In the genomic region with DNA sequence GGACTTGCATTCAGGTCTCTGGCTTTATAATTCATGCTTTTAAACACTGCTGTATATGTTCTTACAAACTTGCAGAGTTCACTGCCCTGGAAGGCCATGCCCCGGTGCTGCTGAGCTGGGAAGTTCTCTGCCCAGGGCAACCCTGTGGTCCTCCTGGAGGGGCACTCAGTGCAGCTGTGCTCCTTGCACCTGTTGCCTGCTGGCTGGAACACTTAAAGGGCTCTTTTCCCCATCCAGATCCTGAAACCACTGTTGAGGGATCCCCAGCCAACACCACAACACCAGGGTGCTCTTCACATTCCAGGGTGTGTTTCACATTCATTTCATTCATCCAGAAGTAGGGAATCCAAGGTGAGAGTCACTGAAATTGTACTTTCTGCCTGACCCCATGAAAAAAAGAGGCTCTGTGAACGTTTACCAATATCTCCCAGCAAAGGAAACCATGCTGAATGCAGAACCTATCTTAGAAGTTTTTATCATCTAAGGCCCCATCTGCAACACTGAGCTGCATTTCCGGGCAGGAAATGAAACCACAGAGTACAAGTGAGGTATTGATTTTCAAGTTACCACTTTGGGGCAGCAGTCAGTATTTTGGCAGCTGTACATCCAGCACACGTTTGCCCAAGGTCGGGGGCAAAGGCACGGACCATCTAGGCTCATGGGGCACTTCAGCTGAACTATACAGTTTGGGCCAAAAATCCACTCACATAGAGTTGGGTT, we compare ENCODE assay signal across 8 cellular contexts. TPM values are rescaled to one million over a fixed set of nuclear protein-coding genes. Genes with fewer than 3 reads are reported as not detected.
DNase-seq lines count a peak whose midpoint lies in the region; ATAC-seq and TF ChIP-seq lines count a peak whose summit lies in the region.

No MANE protein-coding gene starts in this region.

- peaks cover 5% of the 10 kb centered on the region for H3K9me3 ChIP-seq in left ventricle myocardium inferior (replicated peaks)

- ATAC-seq in GM18858 (IDR thresholded peaks at IDR 0.05; ENCODE audit: unreplicated experiment) (peak; percentile 64), GM21825 (IDR thresholded peaks at IDR 0.05; ENCODE audit: unreplicated experiment) (peak; percentile 84), foreskin keratinocyte (no peak)

- H3K27me3 ChIP-seq in foreskin keratinocyte (no peaks in the 10 kb centered on the region), left ventricle myocardium inferior (ENCODE audit: low read depth) (no peaks in the 10 kb centered on the region)

- H3K4me1 ChIP-seq in foreskin keratinocyte (peaks cover 10% of the 10 kb centered on the region), left ventricle myocardium inferior (peaks cover 6% of the 10 kb centered on the region)

- H3K27ac ChIP-seq in foreskin keratinocyte (no peak overlapping the region), left ventricle myocardium inferior (replicated peaks) (no peak overlapping the region)

- no peak for TF ChIP-seq CTCF in foreskin keratinocyte (conservative IDR thresholded peaks at IDR 0.05)
- no peak for TF ChIP-seq CTCF in left ventricle myocardium inferior (IDR thresholded peaks at IDR 0.05; ENCODE audit: borderline replicate concordance)

- no peak overlapping the region for H3K4me3 ChIP-seq in left ventricle myocardium inferior

- intact Hi-C loops in left ventricle myocardium inferior (cut with micrococcal nuclease): no loop called here

- H3K36me3 ChIP-seq in left ventricle myocardium inferior: no peaks in the 10 kb centered on the region

- DNase-seq in MV-4-11 (lab: John Stamatoyannopoulos, UW) (peak; percentile 75), activated T-cell treated with anti-CD3 and anti-CD28 coated beads for 48 hours (ENCODE audit: low read depth) (peak; percentile 10), NCI-H2196 (lab: John Stamatoyannopoulos, UW; ENCODE audit: unreplicated experiment) (no peak), foreskin keratinocyte (no peak), left ventricle myocardium inferior (no peak)
- peak; percentile 4 to 82 (median 60) for DNase-seq in stimulated activated naive CD4-positive, alpha-beta T cell (lab: John Stamatoyannopoulos, UW)

RNA-seq across cellular contexts. Expression of a gene that starts 16.4 kb away (rescaled TPM):
- 70.3 and 80.8 TPM in 2 replicates for total RNA-seq in foreskin keratinocyte
- 34.5 and 35.5 TPM in 2 replicates for polyA plus RNA-seq in foreskin keratinocyte
- total RNA-seq in left ventricle myocardium inferior: 12.8 TPM

Comparison
In these comparisons a context has a peak if more than half of its experiments do, and no peak if none do; other contexts are left out.
1. DNase-seq: peak in MV-4-11 (single experiment), activated T-cell treated with anti-CD3 and anti-CD28 coated beads for 48 hours (single experiment) and stimulated activated naive CD4-positive, alpha-beta T cell (6 of 6); none in NCI-H2196 (single experiment), foreskin keratinocyte (0 of 2) and left ventricle myocardium inferior (single experiment).